8 cellular contexts compared by ENCODE assay signal in the genomic region with DNA sequence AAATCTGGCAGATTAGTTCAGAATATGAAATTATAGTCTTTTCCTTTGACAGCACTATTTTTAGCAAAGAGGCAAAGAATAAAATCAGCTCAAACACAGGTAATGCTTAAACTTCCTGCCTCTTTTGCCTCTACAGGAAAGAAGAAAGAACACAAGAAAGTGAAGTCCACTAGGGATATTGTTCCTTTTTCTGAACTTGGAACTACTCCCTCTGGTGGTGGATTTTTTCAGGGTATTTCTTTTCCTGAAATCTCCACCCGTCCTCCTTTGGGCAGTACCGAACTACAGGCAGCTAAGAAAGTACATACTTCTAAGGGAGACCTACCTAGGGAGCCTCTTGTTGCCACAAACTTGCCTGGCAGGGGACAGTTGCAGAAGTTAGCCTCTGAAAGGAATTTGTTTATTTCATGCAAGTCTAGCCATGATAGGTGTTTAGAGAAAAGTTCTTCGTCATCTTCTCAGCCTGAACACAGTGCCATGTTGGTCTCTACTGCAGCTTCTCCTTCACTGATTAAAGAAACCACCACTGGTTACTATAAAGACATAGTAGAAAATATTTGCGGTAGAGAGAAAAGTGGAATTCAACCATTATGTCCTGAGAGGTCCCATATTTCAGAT. TPM values are rescaled to one million over a fixed set of nuclear protein-coding genes. Genes with fewer than 3 reads are reported as not detected.
DNase-seq lines count a peak whose midpoint lies in the region; ATAC-seq, FAIRE-seq and TF ChIP-seq lines count a peak whose summit lies in the region.

No MANE protein-coding gene starts in this region.

- H3K27ac Mint-ChIP-seq in activated B cell treated with CpG ODN at 0.5 μM for 24 hours = no peak overlapping the region

- H3K36me3 Mint-ChIP-seq in activated B cell treated with CpG ODN at 0.5 μM for 24 hours (ENCODE audit: low read depth) = peaks cover 79% of the 10 kb centered on the region

- DNase-seq in EH (ENCODE audit: low read depth) (peak; percentile 62), NB4 (ENCODE audit: low read depth) (peak; percentile 76), activated B cell treated with CpG ODN at 0.5 μM for 24 hours (no peak), inferior parietal cortex (ENCODE audit: extremely low spot score) (peak; percentile 32), urothelium cell line (ENCODE audit: low spot score) (peak; percentile 30), mesenteric fat pad (ENCODE audit: low spot score) (no peak)

- CTCF ChIA-PET in activated B cell treated with CpG ODN at 0.5 μM for 24 hours (lab: Charles Lee) = interaction anchor here (0.8 to 4.2 kb wide), 7 partner anchors 9 to 120 kb away, joined by 3 to 32 read pairs (median 5); no protein-coding TSS in a partner anchor

- POLR2A ChIA-PET in activated B cell treated with CpG ODN at 0.5 μM for 24 hours (lab: Charles Lee) = interaction anchor here (0.9 to 1.1 kb wide), 3 partner anchors 17 to 60 kb away, joined by 4 to 5 read pairs (median 4); partner anchors contain the start of genes SLC25A3 and TMPO

- H3K4me1 Mint-ChIP-seq in activated B cell treated with CpG ODN at 0.5 μM for 24 hours = peaks cover under 1% of the 10 kb centered on the region

- intact Hi-C loops in activated B cell treated with CpG ODN at 0.5 μM for 24 hours (cut with micrococcal nuclease) = loop anchor here (1.0 to 2.0 kb wide), 5 partner anchors 16 to 1954 kb away; no protein-coding TSS in a partner anchor

- H3K4me3 ChIP-seq in NB4 (ENCODE audit: low read depth, low read length) = no peak overlapping the region

- peak; percentile 47 for TF ChIP-seq CTCF in NB4 (IDR thresholded peaks at IDR 0.05; ENCODE audit: low read depth, low read length)
- no peak for TF ChIP-seq CTCF in activated B cell treated with CpG ODN at 0.5 μM for 24 hours (IDR thresholded peaks at IDR 0.05)

- H3K9me3 Mint-ChIP-seq in activated B cell treated with CpG ODN at 0.5 μM for 24 hours = no peaks in the 10 kb centered on the region

- ATAC-seq in activated B cell treated with CpG ODN at 0.5 μM for 24 hours (ENCODE audit: low read depth) = peak; percentile 37
- no peak for ATAC-seq in GM18505 (IDR thresholded peaks at IDR 0.05; ENCODE audit: unreplicated experiment)

- H3K27me3 Mint-ChIP-seq in activated B cell treated with CpG ODN at 0.5 μM for 24 hours = no peaks in the 10 kb centered on the region

- H3K4me3 Mint-ChIP-seq in activated B cell treated with CpG ODN at 0.5 μM for 24 hours = no peak overlapping the region

- FAIRE-seq in A204.1 (lab: Jason Lieb, UNC) (peak; percentile 30), urothelium cell line (lab: Jason Lieb, UNC) (no peak)

- TF ChIP-seq POLR2A in NB4 (IDR thresholded peaks at IDR 0.05; ENCODE audit: extremely low read depth, insufficient read length) = no peak
- no peak for TF ChIP-seq POLR2A in GM18505 (IDR thresholded peaks at IDR 0.05; ENCODE audit: borderline replicate concordance, extremely low read depth, insufficient read depth, insufficient read length)

RNA-seq across cellular contexts. Expression of gene TMPO, which starts 17.4 kb away (rescaled TPM):
- total RNA-seq in activated B cell treated with CpG ODN at 0.5 μM for 24 hours (115 and 116 TPM in 2 replicates), mesenteric fat pad (21.7 TPM)

Comparison
In these comparisons a context has a peak if more than half of its experiments do, and no peak if none do; other contexts are left out.
1. DNase-seq: peak in EH (single experiment), NB4 (single experiment), inferior parietal cortex (single experiment) and urothelium cell line (single experiment); none in activated B cell treated with CpG ODN at 0.5 μM for 24 hours (single experiment) and mesenteric fat pad (single experiment).